17 cellular contexts compared by ENCODE assay signal in the genomic region with DNA sequence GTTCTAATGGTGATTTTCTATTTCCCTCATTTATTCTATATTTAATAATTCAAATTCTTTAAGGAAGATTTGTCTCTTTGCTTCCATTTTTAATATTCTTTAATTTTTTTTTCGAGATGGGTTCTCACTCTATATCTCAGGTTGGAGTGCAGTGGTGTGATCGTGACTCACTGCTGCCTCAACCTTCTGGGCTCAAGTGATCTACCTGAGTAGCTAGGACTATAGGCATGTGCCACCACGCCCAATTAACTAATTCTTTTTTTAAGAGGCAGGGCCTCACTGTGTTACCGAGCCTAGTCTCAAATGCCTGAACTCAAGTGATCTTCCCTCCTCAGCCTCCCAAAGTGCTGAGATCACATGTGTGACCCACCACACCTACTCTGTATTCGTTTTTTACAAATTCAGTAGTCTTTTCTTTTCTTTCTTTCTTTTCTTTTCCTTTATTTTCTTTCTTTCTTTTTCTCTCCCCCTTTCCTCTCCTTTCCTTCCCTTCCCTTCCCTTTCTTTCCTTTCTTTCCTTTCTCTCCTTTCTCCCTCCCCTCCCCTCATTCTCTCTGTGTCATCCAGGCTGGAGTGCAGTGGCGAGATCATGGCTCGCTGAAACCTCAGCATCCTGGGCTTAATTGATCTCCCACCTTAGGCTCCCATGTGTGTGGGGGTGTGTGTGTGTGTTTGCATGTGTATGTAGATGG.
DNase-seq lines count a peak whose midpoint lies in the region; ATAC-seq, FAIRE-seq and TF ChIP-seq lines count a peak whose summit lies in the region.
"Had no signal": no experiment of that assay in that cellular context is flagged by ENCODE, and none has a peak within 500 bp of the region (broad histone marks: within the 10 kb centered on the region; RNA-seq: fewer than 3 reads in every experiment).

No MANE protein-coding gene starts in this region.

- WGBS in IMR-90 (ENCODE audit: extremely low coverage in 2 of 2, insufficient read length in 1 of 2), 2 experiments = 100% methylated on average over 2 of the region's 7 CpGs; no CpG with 5 or more reads in 1 of the 2 experiments
- 83% methylated on average over 7 of the region's 7 CpGs for WGBS in K562 (ENCODE audit: insufficient coverage, low coverage, missing lambda C conversion rate)

- H3K9me3 ChIP-seq in IMR-90 (ENCODE audit: control insufficient read depth, insufficient read depth, low read length) (no peaks in the 10 kb centered on the region), K562 (replicated peaks; ENCODE audit: control insufficient read depth, insufficient read depth, low read depth, low read length) (no peaks in the 10 kb centered on the region)

- TF ChIP-seq POLR2A in IMR-90 (IDR thresholded peaks at IDR 0.05; ENCODE audit: low read depth, low read length) = no peak
- no peak for TF ChIP-seq POLR2A in K562 (conservative IDR thresholded peaks at IDR 0.05)

- POLR2A ChIA-PET in IMR-90 (lab: Charles Lee; ENCODE audit: unreplicated experiment) = no interaction called here
- POLR2A ChIA-PET in K562 (lab: Yijun Ruan, JAX) = no interaction called here

- no peak for FAIRE-seq in K562 (lab: Jason Lieb, UNC)
- FAIRE-seq: GM12891, HepG2 had no signal

- H3K27me3 ChIP-seq in IMR-90 (ENCODE audit: control insufficient read depth, insufficient read depth, low read length) (no peaks in the 10 kb centered on the region), K562 (ENCODE audit: control insufficient read depth in 2 of 2, insufficient read depth in 2 of 2, low read length in 2 of 2) (no peaks in the 10 kb centered on the region)

- DNase-seq in IMR-90 (no peak), K562 (ENCODE audit: extremely low read depth in 1 of 4, low spot score in 3 of 4) (no peak), naive B cell (no peak), GDM1 (lab: John Stamatoyannopoulos, UW) (no peak)
- DNase-seq in activated CD4-positive, alpha-beta T cell treated with anti-CD3 and anti-CD28 coated beads, Interleukin-2, amount 50 U/mL, for 48 hours = no peak
- DNase-seq: ACHN; C1 segment of cervical spinal cord; Calu3; CD4-positive, alpha-beta T cell; DMS79; GOT3; H9 had no signal

- H3K79me1 ChIP-seq in IMR-90 (ENCODE audit: low read depth in 1 of 2, low read length in 2 of 2) = peaks cover 3% of the 10 kb centered on the region in 2 experiments; a peak in 2 of 4 replicates

- no peak overlapping the region for H2BK20ac ChIP-seq in IMR-90 (ENCODE audit: low read depth, low read length)

- H4K20me1 ChIP-seq in IMR-90 (ENCODE audit: insufficient read depth, low read length) (no peaks in the 10 kb centered on the region), K562 (replicated peaks; ENCODE audit: control insufficient read depth, insufficient read depth, low read length) (no peaks in the 10 kb centered on the region)

- H3K36me3 Mint-ChIP-seq in naive B cell = peaks cover 13 to 25% of the 10 kb centered on the region in 2 donors

- H3K27ac ChIP-seq in IMR-90 (ENCODE audit: insufficient read depth, low read length) (no peak overlapping the region), K562 (ENCODE audit: extremely low read depth, low read depth, low read length) (no peak overlapping the region)

- no peak overlapping the region for H4K8ac ChIP-seq in IMR-90 (ENCODE audit: low read depth in 2 of 2, low read length in 2 of 2)

- no peak overlapping the region for H2BK5ac ChIP-seq in IMR-90 (ENCODE audit: low read depth, low read length, poor library complexity, severe bottlenecking)

- BruUV-seq in IMR-90 (replicated peaks; lab: Mats Ljungman, UMichigan) (no TSS peak), K562 (replicated peaks; lab: Mats Ljungman, UMichigan) (no TSS peak)

- H4K5ac ChIP-seq in IMR-90 (ENCODE audit: low read depth, low read length) = no peak overlapping the region

- H3K79me2 ChIP-seq in K562 (ENCODE audit: control insufficient read depth, insufficient read depth, low read length) = no peaks in the 10 kb centered on the region

- H3K9ac ChIP-seq in IMR-90 (ENCODE audit: low read depth, low read length) (no peak overlapping the region), K562 (ENCODE audit: insufficient read depth in 1 of 2, low read depth in 2 of 2, low read length in 2 of 2) (no peak overlapping the region)

- H3K4me1 ChIP-seq in IMR-90 (ENCODE audit: control insufficient read depth, insufficient read depth, low read length) (no peaks in the 10 kb centered on the region), K562 (replicated peaks in 1 of 2; ENCODE audit: control insufficient read depth in 2 of 2, insufficient read depth in 2 of 2, low read length in 2 of 2) (peaks cover 2 to 6% of the 10 kb centered on the region in 2 experiments; a peak in 2 of 5 replicates)

- ATAC-seq in IMR-90 (ENCODE audit: low read depth) (no peak), K562 (no peak), esophagus mucosa (peak; percentile 90), naive B cell (ENCODE audit: low read depth in 2 of 2) (no peak), GM18858 (IDR thresholded peaks at IDR 0.05; ENCODE audit: unreplicated experiment) (no peak)
- ATAC-seq: HepG2 had no signal

- no peak for TF ChIP-seq CTCF in IMR-90 (conservative IDR thresholded peaks at IDR 0.05; ENCODE audit: low read depth, low read length)
- TF ChIP-seq CTCF in K562 (IDR thresholded peaks at IDR 0.05 in 2 of 3, conservative IDR thresholded peaks at IDR 0.05 in 1 of 3; ENCODE audit: insufficient read depth in 2 of 3, low read depth in 1 of 3, low read length in 3 of 3) = no peak

- H3K9me1 ChIP-seq in IMR-90 (ENCODE audit: insufficient read depth, low read length) = peaks cover 3% of the 10 kb centered on the region; the same call in 1 of the 2 replicates
- no peaks in the 10 kb centered on the region for H3K9me1 ChIP-seq in K562 (ENCODE audit: control insufficient read depth, insufficient read depth, low read length)

- intact Hi-C loops in IMR-90 (cut with micrococcal nuclease) (no loop called here), K562 (cut with micrococcal nuclease) (no loop called here)

- no peak overlapping the region for H4K91ac ChIP-seq in IMR-90 (ENCODE audit: insufficient read depth, low read depth, low read length)

- H2BK120ac ChIP-seq in IMR-90 (ENCODE audit: low read depth, low read length) = no peak overlapping the region

- H3K4me3 Mint-ChIP-seq in naive B cell = no peak overlapping the region
- H3K4me3 Mint-ChIP-seq: B cell; CD4-positive, alpha-beta T cell; H9 had no signal

- peaks cover 9 to 24% (median 20%) of the 10 kb centered on the region in 3 donors for H3K4me1 Mint-ChIP-seq in naive B cell
- H3K4me1 Mint-ChIP-seq: B cell, H9 had no signal

- H3K27ac Mint-ChIP-seq in naive B cell = peak overlapping the region in 4 of 6 donors; percentile 11 to 79 (median 48)
- H3K27ac Mint-ChIP-seq: B cell; CD4-positive, alpha-beta T cell; H9 had no signal

- H2AFZ ChIP-seq in IMR-90 (replicated peaks; ENCODE audit: low read length, poor library complexity) (no peak overlapping the region), K562 (ENCODE audit: low read depth, low read length) (no peak overlapping the region)

- no peak overlapping the region for H3K4me3 ChIP-seq in IMR-90 (ENCODE audit: insufficient read depth, low read depth, low read length)
- no peak overlapping the region for H3K4me3 ChIP-seq in K562

- H3K4me2 ChIP-seq in IMR-90 (ENCODE audit: low read depth, low read length) (no peak overlapping the region), K562 (ENCODE audit: insufficient read depth, low read length) (no peak overlapping the region)

- H2AK5ac ChIP-seq in IMR-90 (ENCODE audit: low read depth, low read length) = no peak overlapping the region

- H3K27me3 Mint-ChIP-seq in naive B cell = no peaks in the 10 kb centered on the region
- H3K27me3 Mint-ChIP-seq: B cell; CD4-positive, alpha-beta T cell had no signal

- in situ Hi-C loops in IMR-90 (cut with MboI; ENCODE audit: low sequenced_read_pairs) (no loop called here), K562 (cut with MboI) (no loop called here)

- H3K36me3 ChIP-seq in IMR-90 (ENCODE audit: control insufficient read depth, insufficient read depth, low read length) = no peaks in the 10 kb centered on the region; the same call in 1 of the 2 replicates
- H3K36me3 ChIP-seq in K562 (ENCODE audit: control insufficient read depth, insufficient read depth, low read length) = no peaks in the 10 kb centered on the region

- peak overlapping the region; percentile 33 for H2AK9ac ChIP-seq in IMR-90 (replicated peaks; ENCODE audit: low read depth, low read length, poor library complexity)

- dilution Hi-C loops in IMR-90 (cut with HindIII; ENCODE audit: low sequenced_read_pairs, unreplicated experiment) = no loop called here

- no peak overlapping the region for H2BK15ac ChIP-seq in IMR-90 (ENCODE audit: low read depth, low read length)

- TF ChIP-seq RAD21 in IMR-90 (IDR thresholded peaks at IDR 0.05; ENCODE audit: low read length) (no peak), K562 (CRISPR knock-in tag; conservative IDR thresholded peaks at IDR 0.05 in 1 of 2, IDR thresholded peaks at IDR 0.05 in 1 of 2) (no peak)

- H3K23ac ChIP-seq in IMR-90 (ENCODE audit: low read depth, low read length) = no peak overlapping the region

- H3K4ac ChIP-seq in IMR-90 (ENCODE audit: low read depth, low read length) = no peak overlapping the region

- no peak overlapping the region for H3K18ac ChIP-seq in IMR-90 (ENCODE audit: low read depth, low read length)

- CTCF ChIA-PET in IMR-90 (lab: Yijun Ruan, JAX) (no interaction called here), K562 (lab: Yijun Ruan, JAX; ENCODE audit: low intra/inter-chr PET ratio) (no interaction called here)

- H3K9me3 Mint-ChIP-seq in naive B cell = peaks cover 0 to 2% (median 0%) of the 10 kb centered on the region in 7 donors
- H3K9me3 Mint-ChIP-seq: CD4-positive, alpha-beta T cell; H9 had no signal

- H3K14ac ChIP-seq in IMR-90 (replicated peaks; ENCODE audit: low read depth, low read length) = no peak overlapping the region

- H3K56ac ChIP-seq in IMR-90 (ENCODE audit: extremely low read depth, insufficient read depth, low read length) = no peak overlapping the region

- TF ChIP-seq EP300 in K562 (IDR thresholded peaks at IDR 0.05; ENCODE audit: low read length) = no peak

TF ChIP-seq in K562, 482 proteins besides CTCF, POLR2A, EP300 and RAD21 (continues in another document):
- TF ChIP-seq, protein P1, sequence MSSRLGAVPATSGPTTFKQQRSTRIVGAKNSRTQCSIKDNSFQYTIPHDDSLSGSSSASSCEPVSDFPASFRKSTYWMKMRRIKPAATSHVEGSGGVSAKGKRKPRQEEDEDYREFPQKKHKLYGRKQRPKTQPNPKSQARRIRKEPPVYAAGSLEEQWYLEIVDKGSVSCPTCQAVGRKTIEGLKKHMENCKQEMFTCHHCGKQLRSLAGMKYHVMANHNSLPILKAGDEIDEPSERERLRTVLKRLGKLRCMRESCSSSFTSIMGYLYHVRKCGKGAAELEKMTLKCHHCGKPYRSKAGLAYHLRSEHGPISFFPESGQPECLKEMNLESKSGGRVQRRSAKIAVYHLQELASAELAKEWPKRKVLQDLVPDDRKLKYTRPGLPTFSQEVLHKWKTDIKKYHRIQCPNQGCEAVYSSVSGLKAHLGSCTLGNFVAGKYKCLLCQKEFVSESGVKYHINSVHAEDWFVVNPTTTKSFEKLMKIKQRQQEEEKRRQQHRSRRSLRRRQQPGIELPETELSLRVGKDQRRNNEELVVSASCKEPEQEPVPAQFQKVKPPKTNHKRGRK (tag; IDR thresholded peaks at IDR 0.05) = peak; percentile 67
- TF ChIP-seq TARDBP (IDR thresholded peaks at IDR 0.05) = no peak
